Comparison of ENCODE assay signal across 20 cellular contexts in genomic region chr22:37109242-37109917, GRCh38.
DNase-seq lines count a peak whose midpoint lies in the region; ATAC-seq lines count a peak whose summit lies in the region.
"Had no signal": no experiment of that assay in that cellular context is flagged by ENCODE, and none has a peak within 500 bp of the region (broad histone marks: within the 10 kb centered on the region; RNA-seq: fewer than 3 reads in every experiment).

TSS of gene TMPRSS6 (minus strand) at chr22:37109713. CDS start at chr22:37103417, 6,296 bp downstream.

- peaks cover 9% of the 10 kb centered on the region for H3K36me3 Mint-ChIP-seq in stimulated activated effector memory CD8-positive, alpha-beta T cell treated with anti-CD3 and anti-CD28 coated beads, Interleukin-12 subunit alpha, Interleukin-12 subunit beta, amount 100 ng/mL, for 72 hours
- H3K36me3 Mint-ChIP-seq: memory B cell had no signal

- no peak within 1 kb of the TSS for H3K4me3 Mint-ChIP-seq in stimulated activated effector memory CD8-positive, alpha-beta T cell treated with anti-CD3 and anti-CD28 coated beads, Interleukin-12 subunit alpha, Interleukin-12 subunit beta, amount 100 ng/mL, for 72 hours
- H3K4me3 Mint-ChIP-seq: memory B cell; natural killer cell treated with Interleukin-12 subunit alpha and Interleukin-12 subunit beta and Interleukin-15 and Interleukin-18, amount 100 ng/mL, for 72 hours had no signal

- H3K4me1 Mint-ChIP-seq in stimulated activated effector memory CD8-positive, alpha-beta T cell treated with anti-CD3 and anti-CD28 coated beads, Interleukin-12 subunit alpha, Interleukin-12 subunit beta, amount 100 ng/mL, for 72 hours, result peaks cover 26% of the 10 kb centered on the region
- H3K4me1 Mint-ChIP-seq: memory B cell had no signal

- no peak for ATAC-seq in stimulated activated effector memory CD8-positive, alpha-beta T cell treated with anti-CD3 and anti-CD28 coated beads, Interleukin-12 subunit alpha, Interleukin-12 subunit beta, amount 100 ng/mL, for 72 hours
- ATAC-seq in HG02870 (IDR thresholded peaks at IDR 0.05; ENCODE audit: unreplicated experiment), result no peak
- ATAC-seq: esophagus mucosa had no signal

- no peaks in the 10 kb centered on the region for H3K9me3 Mint-ChIP-seq in stimulated activated effector memory CD8-positive, alpha-beta T cell treated with anti-CD3 and anti-CD28 coated beads, Interleukin-12 subunit alpha, Interleukin-12 subunit beta, amount 100 ng/mL, for 72 hours
- H3K9me3 Mint-ChIP-seq: memory B cell; natural killer cell treated with Interleukin-12 subunit alpha and Interleukin-12 subunit beta and Interleukin-15 and Interleukin-18, amount 100 ng/mL, for 72 hours had no signal

- DNase-seq in NCI-H748 (lab: John Stamatoyannopoulos, UW; ENCODE audit: unreplicated experiment) (peak; percentile 21), NCI-H748 treated with DMSO at 0.1 percent for 48 hours (lab: John Stamatoyannopoulos, UW) (no peak), NCI-H2107 (lab: John Stamatoyannopoulos, UW) (peak; percentile 22), germinal center (ENCODE audit: low spot score) (peak; percentile 46), NCI-H82 (lab: John Stamatoyannopoulos, UW) (no peak), HCEC 1CT (no peak)
- no peak for DNase-seq in stimulated activated effector memory CD8-positive, alpha-beta T cell treated with anti-CD3 and anti-CD28 coated beads, Interleukin-12 subunit alpha, Interleukin-12 subunit beta, amount 100 ng/mL, for 72 hours (ENCODE audit: low spot score in 2 of 2)
- DNase-seq: activated CD8-positive, alpha-beta memory T cell treated with anti-CD3 and anti-CD28 coated beads for 24 hours; adrenal gland; C1 segment of cervical spinal cord; Kasumi-1; NCI-H1930; RPMI8226; spleen; SW 1271; tibial artery had no signal

- H3K27ac Mint-ChIP-seq in stimulated activated effector memory CD8-positive, alpha-beta T cell treated with anti-CD3 and anti-CD28 coated beads, Interleukin-12 subunit alpha, Interleukin-12 subunit beta, amount 100 ng/mL, for 72 hours, result peak within 1 kb of the TSS; percentile 76
- H3K27ac Mint-ChIP-seq: memory B cell had no signal

Comparison
In these comparisons a context has a peak if more than half of its experiments do, and no peak if none do; other contexts are left out.
1. DNase-seq: peak in NCI-H748 (single experiment), NCI-H2107 (single experiment) and germinal center (single experiment); none in NCI-H748 treated with DMSO at 0.1 percent for 48 hours (single experiment), stimulated activated effector memory CD8-positive, alpha-beta T cell treated with anti-CD3 and anti-CD28 coated beads, Interleukin-12 subunit alpha, Interleukin-12 subunit beta, amount 100 ng/mL, for 72 hours (0 of 2), NCI-H82 (single experiment) and HCEC 1CT (single experiment).